Comparison of ENCODE assay signal across 33 cellular contexts in the genomic region with DNA sequence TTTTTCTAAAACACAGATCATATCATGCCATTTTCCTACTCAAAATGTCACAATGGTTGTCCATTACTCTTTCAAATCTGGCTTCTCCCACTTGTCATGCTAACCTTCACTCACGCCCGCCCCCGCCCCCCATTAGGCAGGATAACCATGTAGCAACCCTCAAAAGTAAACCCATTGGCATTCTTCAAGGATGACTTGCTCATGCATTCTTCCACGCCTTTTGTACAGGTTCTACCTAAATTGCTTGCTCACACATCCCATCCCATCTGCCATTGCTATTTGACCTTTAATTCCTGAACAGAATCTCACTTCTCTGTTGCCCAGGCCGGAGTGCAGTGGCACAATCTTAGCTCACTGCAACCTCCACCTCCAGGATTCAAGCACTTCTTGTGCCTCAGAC.
"Had no signal": no experiment of that assay in that cellular context is flagged by ENCODE, and none has a peak within 500 bp of the region (broad histone marks: within the 10 kb centered on the region; RNA-seq: fewer than 3 reads in every experiment).

No MANE protein-coding gene starts in this region.

- H3K27ac ChIP-seq: adrenal gland, body of pancreas, brain microvascular endothelial cell, breast epithelium, cardiac muscle cell, VCaP had no signal

- H3K9me3 ChIP-seq: adrenal gland, body of pancreas, breast epithelium had no signal

- H3K4me1 ChIP-seq: adrenal gland, body of pancreas, breast epithelium had no signal

- DNase-seq: activated B cell treated with CpG ODN at 0.5 μM for 24 hours; activated CD4-positive, alpha-beta memory T cell treated with anti-CD3 and anti-CD28 coated beads for 36 hours; activated CD4-positive, alpha-beta T cell treated with anti-CD3 and anti-CD28 coated beads for 4 hours; activated CD4-positive, alpha-beta T cell treated with anti-CD3 and anti-CD28 coated beads, Interleukin-2, amount 10 ng/mL, durations not matched to agents 24 days and 14 days; activated CD4-positive, alpha-beta T cell treated with anti-CD3 and anti-CD28 coated beads, Interleukin-2, amount 50 U/mL, for 1 hour; activated CD4-positive, alpha-beta T cell treated with anti-CD3 and anti-CD28 coated beads, Interleukin-2, amount 50 U/mL, for 4 hours; activated CD4-positive, CD25-positive, alpha-beta regulatory T cell treated with anti-CD3 and anti-CD28 coated beads, Interleukin-2, amount 50 U/mL, for 72 hours; activated CD8-positive, alpha-beta memory T cell treated with anti-CD3 and anti-CD28 coated beads, Interleukin-2, amount 50 U/mL, for 4 hours; activated CD8-positive, alpha-beta T cell treated with anti-CD3 and anti-CD28 coated beads for 36 hours; activated effector memory CD4-positive, alpha-beta T cell treated with anti-CD3 and anti-CD28 coated beads, Interleukin-2, amount 50 U/mL, for 16 hours; activated gamma-delta T cell treated with Interleukin-2 at 50 U/mL for 16 hours; activated naive CD4-positive, alpha-beta T cell; activated naive CD4-positive, alpha-beta T cell treated with anti-CD3 and anti-CD28 coated beads for 36 hours; activated naive CD4-positive, alpha-beta T cell treated with anti-CD3 and anti-CD28 coated beads, Interleukin-2, amount 50 U/mL, for 16 hours; activated naive CD8-positive, alpha-beta T cell treated with anti-CD3 and anti-CD28 coated beads for 36 hours; activated T-cell treated with anti-CD3 and anti-CD28 coated beads for 4 hours; activated T-cell treated with anti-CD3 and anti-CD28 coated beads, Interleukin-2, amount 50 U/mL, for 1 hour; activated T-cell treated with anti-CD3 and anti-CD28 coated beads, Interleukin-2, amount 50 U/mL, for 4 hours; activated T-cell treated with anti-CD3 and anti-CD28 coated beads, Interleukin-2, amount 50 U/mL, for 72 hours; adrenal gland; amniotic stem cell; aorta; body of pancreas; brain microvascular endothelial cell; caudate nucleus; cerebellar nuclear complex; T-helper 1 cell; T-helper 2 cell; T-helper 9 cell had no signal

- H3K4me3 ChIP-seq: adrenal gland, body of pancreas, breast epithelium, cardiac muscle cell had no signal

- H3K36me3 ChIP-seq: adrenal gland, brain microvascular endothelial cell, breast epithelium, cardiac muscle cell had no signal

- FAIRE-seq: astrocyte had no signal

- H3K27me3 ChIP-seq: adrenal gland, body of pancreas, brain microvascular endothelial cell, breast epithelium, cardiac muscle cell had no signal
